In genomic region chr14:52723514-52724359, GRCh38 we compare ENCODE assay signal across 18 cellular contexts. TPM values are rescaled to one million over a fixed set of nuclear protein-coding genes. Genes with fewer than 3 reads are reported as not detected.
DNase-seq lines count a peak whose midpoint lies in the region; ATAC-seq and TF ChIP-seq lines count a peak whose summit lies in the region.
"Had no signal": no experiment of that assay in that cellular context is flagged by ENCODE, and none has a peak within 500 bp of the region (broad histone marks: within the 10 kb centered on the region; RNA-seq: fewer than 3 reads in every experiment).

No MANE protein-coding gene starts in this region.

- peaks cover 23% of the 10 kb centered on the region for H3K4me1 ChIP-seq in BLaER1
- H3K4me1 ChIP-seq in CD4-positive, CD25-positive, alpha-beta regulatory T cell (ENCODE audit: control insufficient read depth, insufficient read depth, low read length, poor library complexity, severe bottlenecking), result peaks cover 26% of the 10 kb centered on the region
- peaks cover 12 to 42% (median 32%) of the 10 kb centered on the region in 4 donors for H3K4me1 ChIP-seq in liver (ENCODE audit: control insufficient read depth in 4 of 4, insufficient read depth in 4 of 4, low read length in 3 of 4)

- peaks cover 48% of the 10 kb centered on the region for H4K20me1 ChIP-seq in BLaER1

- H3K4me3 ChIP-seq in BLaER1 (no peak overlapping the region), liver (ENCODE audit: low read depth in 1 of 3, low read length in 3 of 3) (peak overlapping the region in 1 of 3 donors; percentile 32)
- H3K4me3 ChIP-seq in CD4-positive, CD25-positive, alpha-beta regulatory T cell (ENCODE audit: low read depth, low read length), result peak overlapping the region; percentile 38

- H3K4me2 ChIP-seq in BLaER1, result peak overlapping the region; percentile 56

- H3K27ac Mint-ChIP-seq in CD4-positive, CD25-positive, alpha-beta regulatory T cell, result peak overlapping the region; percentile 34 to 82 (median 57)
- peak overlapping the region; percentile 82 for H3K27ac Mint-ChIP-seq in T-helper 17 cell
- H3K27ac Mint-ChIP-seq: mesothelial cell of epicardium had no signal

- H3K9ac ChIP-seq in BLaER1 (no peak overlapping the region), liver (ENCODE audit: low read depth in 1 of 2, low read length in 2 of 2) (no peak overlapping the region)

- 38% methylated on average over 4 of the region's 4 CpGs for WGBS in liver

- DNase-seq in CD4-positive, CD25-positive, alpha-beta regulatory T cell, result no peak
- DNase-seq in T-helper 17 cell (no peak), HPDE6-E6E7 (ENCODE audit: extremely low spot score) (no peak)
- DNase-seq: activated CD4-positive, alpha-beta T cell treated with anti-CD3 and anti-CD28 coated beads, Interleukin-2, amount 50 U/mL, for 4 hours; Calu3; cortex of kidney; NCI-H146; NCI-H526; Right ventricle myocardium superior; small intestine; stimulated activated CD4-positive, alpha-beta T cell treated with anti-CD3 and anti-CD28 coated beads, Interleukin-2, amount 100 ng/mL, for 48 hours; T-helper 1 cell had no signal

- H3K36me3 ChIP-seq in BLaER1, result peaks cover 91% of the 10 kb centered on the region
- H3K36me3 ChIP-seq in CD4-positive, CD25-positive, alpha-beta regulatory T cell (ENCODE audit: control insufficient read depth, insufficient read depth, low read length), result peaks cover 76% of the 10 kb centered on the region
- peaks cover 11 to 37% (median 29%) of the 10 kb centered on the region in 4 donors for H3K36me3 ChIP-seq in liver (ENCODE audit: control insufficient read depth in 4 of 4, insufficient read depth in 3 of 4, low read depth in 1 of 4, low read length in 3 of 4)

- peaks cover 27 to 46% (median 38%) of the 10 kb centered on the region in 4 donors for H3K4me1 Mint-ChIP-seq in CD4-positive, CD25-positive, alpha-beta regulatory T cell
- peaks cover 21% of the 10 kb centered on the region for H3K4me1 Mint-ChIP-seq in T-helper 17 cell
- H3K4me1 Mint-ChIP-seq: mesothelial cell of epicardium had no signal

- peaks cover 42% of the 10 kb centered on the region for H3K36me3 Mint-ChIP-seq in CD4-positive, CD25-positive, alpha-beta regulatory T cell
- peaks cover 14% of the 10 kb centered on the region for H3K36me3 Mint-ChIP-seq in T-helper 17 cell (ENCODE audit: low read depth)

- no peak for TF ChIP-seq RAD21 in liver (IDR thresholded peaks at IDR 0.05)

- no peaks in the 10 kb centered on the region for H3K27me3 ChIP-seq in BLaER1
- H3K27me3 ChIP-seq in CD4-positive, CD25-positive, alpha-beta regulatory T cell (ENCODE audit: control insufficient read depth, insufficient read depth, low read length), result no peaks in the 10 kb centered on the region
- H3K27me3 ChIP-seq in liver (ENCODE audit: control insufficient read depth in 4 of 4, insufficient read depth in 4 of 4, low read length in 3 of 4), result no peaks in the 10 kb centered on the region

- H3K9me3 ChIP-seq in BLaER1 (no peaks in the 10 kb centered on the region), T-helper 17 cell (ENCODE audit: control insufficient read depth, low read length, poor library complexity, severe bottlenecking) (no peaks in the 10 kb centered on the region), liver (ENCODE audit: control insufficient read depth in 4 of 4, low read length in 3 of 4) (no peaks in the 10 kb centered on the region)
- no peaks in the 10 kb centered on the region for H3K9me3 ChIP-seq in CD4-positive, CD25-positive, alpha-beta regulatory T cell (ENCODE audit: control insufficient read depth in 2 of 2, low read length in 2 of 2)

- H3K9me3 Mint-ChIP-seq in CD4-positive, CD25-positive, alpha-beta regulatory T cell, result no peaks in the 10 kb centered on the region
- H3K9me3 Mint-ChIP-seq: mesothelial cell of epicardium had no signal

- ATAC-seq in CD4-positive, CD25-positive, alpha-beta regulatory T cell (ENCODE audit: low read depth in 2 of 2), result no peak
- ATAC-seq in T-helper 17 cell (no peak), HG03025 (IDR thresholded peaks at IDR 0.05; ENCODE audit: low FRiP score, unreplicated experiment) (no peak), GM21786 (IDR thresholded peaks at IDR 0.05; ENCODE audit: unreplicated experiment) (no peak), HG02610 (IDR thresholded peaks at IDR 0.05; ENCODE audit: unreplicated experiment) (no peak)

- H3K4me3 Mint-ChIP-seq in CD4-positive, CD25-positive, alpha-beta regulatory T cell, result peak overlapping the region; percentile 6 to 74 (median 66)
- no peak overlapping the region for H3K4me3 Mint-ChIP-seq in T-helper 17 cell
- H3K4me3 Mint-ChIP-seq: mesothelial cell of epicardium had no signal

- no peaks in the 10 kb centered on the region for H3K27me3 Mint-ChIP-seq in CD4-positive, CD25-positive, alpha-beta regulatory T cell
- no peaks in the 10 kb centered on the region for H3K27me3 Mint-ChIP-seq in T-helper 17 cell

- H3K27ac ChIP-seq in BLaER1 (no peak overlapping the region), liver (ENCODE audit: low read depth in 1 of 2, low read length in 2 of 2) (peak overlapping the region; percentile 18 to 28)
- peak overlapping the region; percentile 57 for H3K27ac ChIP-seq in CD4-positive, CD25-positive, alpha-beta regulatory T cell (ENCODE audit: insufficient read depth, low read length, poor library complexity, severe bottlenecking)

- TF ChIP-seq CTCF in liver (IDR thresholded peaks at IDR 0.05; ENCODE audit: low read depth, low read length, missing input control), result no peak

TF ChIP-seq in liver, 16 proteins besides CTCF, POLR2A, EP300 and RAD21 (continues in another document):
- TF ChIP-seq, protein P1, sequence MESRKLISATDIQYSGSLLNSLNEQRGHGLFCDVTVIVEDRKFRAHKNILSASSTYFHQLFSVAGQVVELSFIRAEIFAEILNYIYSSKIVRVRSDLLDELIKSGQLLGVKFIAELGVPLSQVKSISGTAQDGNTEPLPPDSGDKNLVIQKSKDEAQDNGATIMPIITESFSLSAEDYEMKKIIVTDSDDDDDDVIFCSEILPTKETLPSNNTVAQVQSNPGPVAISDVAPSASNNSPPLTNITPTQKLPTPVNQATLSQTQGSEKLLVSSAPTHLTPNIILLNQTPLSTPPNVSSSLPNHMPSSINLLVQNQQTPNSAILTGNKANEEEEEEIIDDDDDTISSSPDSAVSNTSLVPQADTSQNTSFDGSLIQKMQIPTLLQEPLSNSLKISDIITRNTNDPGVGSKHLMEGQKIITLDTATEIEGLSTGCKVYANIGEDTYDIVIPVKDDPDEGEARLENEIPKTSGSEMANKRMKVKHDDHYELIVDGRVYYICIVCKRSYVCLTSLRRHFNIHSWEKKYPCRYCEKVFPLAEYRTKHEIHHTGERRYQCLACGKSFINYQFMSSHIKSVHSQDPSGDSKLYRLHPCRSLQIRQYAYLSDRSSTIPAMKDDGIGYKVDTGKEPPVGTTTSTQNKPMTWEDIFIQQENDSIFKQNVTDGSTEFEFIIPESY (IDR thresholded peaks at IDR 0.05), result no peak
- TF ChIP-seq FOXA2 (IDR thresholded peaks at IDR 0.05) (no peak), FOXA1 (IDR thresholded peaks at IDR 0.05) (no peak), HNF4G (IDR thresholded peaks at IDR 0.05) (peak; percentile 52), GABPA (IDR thresholded peaks at IDR 0.05 in 1 of 2, conservative IDR thresholded peaks at IDR 0.05 in 1 of 2) (no peak), NR2F2 (IDR thresholded peaks at IDR 0.05) (no peak), HNF4A (conservative IDR thresholded peaks at IDR 0.05) (peak; percentile 61 to 87), TAF1 (conservative IDR thresholded peaks at IDR 0.05) (no peak), YY1 (IDR thresholded peaks at IDR 0.05) (peak; percentile 39), JUND (IDR thresholded peaks at IDR 0.05) (no peak), SP1 (IDR thresholded peaks at IDR 0.05) (peak; percentile 73)
- TF ChIP-seq, protein P2, sequence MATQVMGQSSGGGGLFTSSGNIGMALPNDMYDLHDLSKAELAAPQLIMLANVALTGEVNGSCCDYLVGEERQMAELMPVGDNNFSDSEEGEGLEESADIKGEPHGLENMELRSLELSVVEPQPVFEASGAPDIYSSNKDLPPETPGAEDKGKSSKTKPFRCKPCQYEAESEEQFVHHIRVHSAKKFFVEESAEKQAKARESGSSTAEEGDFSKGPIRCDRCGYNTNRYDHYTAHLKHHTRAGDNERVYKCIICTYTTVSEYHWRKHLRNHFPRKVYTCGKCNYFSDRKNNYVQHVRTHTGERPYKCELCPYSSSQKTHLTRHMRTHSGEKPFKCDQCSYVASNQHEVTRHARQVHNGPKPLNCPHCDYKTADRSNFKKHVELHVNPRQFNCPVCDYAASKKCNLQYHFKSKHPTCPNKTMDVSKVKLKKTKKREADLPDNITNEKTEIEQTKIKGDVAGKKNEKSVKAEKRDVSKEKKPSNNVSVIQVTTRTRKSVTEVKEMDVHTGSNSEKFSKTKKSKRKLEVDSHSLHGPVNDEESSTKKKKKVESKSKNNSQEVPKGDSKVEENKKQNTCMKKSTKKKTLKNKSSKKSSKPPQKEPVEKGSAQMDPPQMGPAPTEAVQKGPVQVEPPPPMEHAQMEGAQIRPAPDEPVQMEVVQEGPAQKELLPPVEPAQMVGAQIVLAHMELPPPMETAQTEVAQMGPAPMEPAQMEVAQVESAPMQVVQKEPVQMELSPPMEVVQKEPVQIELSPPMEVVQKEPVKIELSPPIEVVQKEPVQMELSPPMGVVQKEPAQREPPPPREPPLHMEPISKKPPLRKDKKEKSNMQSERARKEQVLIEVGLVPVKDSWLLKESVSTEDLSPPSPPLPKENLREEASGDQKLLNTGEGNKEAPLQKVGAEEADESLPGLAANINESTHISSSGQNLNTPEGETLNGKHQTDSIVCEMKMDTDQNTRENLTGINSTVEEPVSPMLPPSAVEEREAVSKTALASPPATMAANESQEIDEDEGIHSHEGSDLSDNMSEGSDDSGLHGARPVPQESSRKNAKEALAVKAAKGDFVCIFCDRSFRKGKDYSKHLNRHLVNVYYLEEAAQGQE (IDR thresholded peaks at IDR 0.05), result no peak
- TF ChIP-seq, protein P3, sequence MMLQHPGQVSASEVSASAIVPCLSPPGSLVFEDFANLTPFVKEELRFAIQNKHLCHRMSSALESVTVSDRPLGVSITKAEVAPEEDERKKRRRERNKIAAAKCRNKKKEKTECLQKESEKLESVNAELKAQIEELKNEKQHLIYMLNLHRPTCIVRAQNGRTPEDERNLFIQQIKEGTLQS (IDR thresholded peaks at IDR 0.05), result no peak

RNA-seq across cellular contexts. Expression of gene STYX, which starts 6.2 kb away (rescaled TPM):
- 34.0 TPM for total RNA-seq in CD4-positive, CD25-positive, alpha-beta regulatory T cell
- polyA plus RNA-seq in CD4-positive, CD25-positive, alpha-beta regulatory T cell, result 10 to 100 TPM; 33.0 to 45.2 (median 38.0) TPM
- total RNA-seq in T-helper 17 cell (10 to 100 TPM; 27.8 to 30.7 TPM), liver (10 to 100 TPM; 18.7 to 21.2 TPM)
- polyA plus RNA-seq in liver, result 10 to 100 TPM in 1 of 2 donors, 1 to 10 TPM in 1; 5.9 to 15.8 TPM

RNA-seq across cellular contexts. Expression of gene PSMC6, which starts 16.7 kb away (rescaled TPM):
- 110 TPM for total RNA-seq in CD4-positive, CD25-positive, alpha-beta regulatory T cell
- 10 to 100 TPM; 69.7 to 83.0 (median 75.7) TPM for polyA plus RNA-seq in CD4-positive, CD25-positive, alpha-beta regulatory T cell
- 100 to 1,000 TPM; 110 to 117 TPM for total RNA-seq in T-helper 17 cell
- 10 to 100 TPM; 72.3 to 98.9 TPM for total RNA-seq in liver
- 10 to 100 TPM; 43.2 to 66.2 TPM for polyA plus RNA-seq in liver

RNA-seq across cellular contexts. Expression of gene ERO1A, which starts 28.4 kb away (rescaled TPM):
- total RNA-seq in CD4-positive, CD25-positive, alpha-beta regulatory T cell, result 72.9 TPM
- polyA plus RNA-seq in CD4-positive, CD25-positive, alpha-beta regulatory T cell, result 10 to 100 TPM; 48.3 to 71.5 (median 63.4) TPM
- total RNA-seq in T-helper 17 cell (10 to 100 TPM; 90.6 to 92.6 TPM), liver (10 to 100 TPM; 22.2 to 42.3 TPM)
- 10 to 100 TPM; 16.5 to 17.8 TPM for polyA plus RNA-seq in liver
